11 cellular contexts compared by ENCODE assay signal in the genomic region with DNA sequence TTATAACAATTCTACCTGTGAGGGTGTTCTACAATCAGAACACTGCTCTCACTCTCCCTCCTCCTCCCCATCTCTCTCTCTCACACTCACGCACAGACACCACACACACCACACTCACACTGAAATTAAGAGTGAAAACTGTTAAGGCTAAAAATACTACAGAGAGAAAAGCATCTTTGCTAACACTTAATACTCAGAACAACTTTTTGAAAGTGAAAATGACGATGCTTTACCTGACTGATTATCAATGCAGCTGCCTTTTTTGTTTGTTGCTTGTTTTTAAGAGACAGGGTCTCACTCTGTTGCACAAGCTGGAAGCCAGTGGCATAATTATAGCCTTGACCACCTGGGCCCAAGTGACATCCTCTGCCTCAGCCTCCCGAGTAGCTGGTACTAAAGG.
DNase-seq lines count a peak whose midpoint lies in the region; ATAC-seq and TF ChIP-seq lines count a peak whose summit lies in the region.
"Had no signal": no experiment of that assay in that cellular context is flagged by ENCODE, and none has a peak within 500 bp of the region (broad histone marks: within the 10 kb centered on the region; RNA-seq: fewer than 3 reads in every experiment).

No MANE protein-coding gene starts in this region.

- peak overlapping the region in 10 of 11 experiments; percentile 76 to 98 (median 92); a peak in 20 of 22 replicates for H3K27ac ChIP-seq in BLaER1 treated with 17β-estradiol and CSF1 and Interleukin-3, amounts not matched to agents 10 nM and 100 nM
- peak overlapping the region; percentile 88 for H3K27ac ChIP-seq in OCI-LY1 (ENCODE audit: low read depth, low read length, poor library complexity, severe bottlenecking)

- H3K27me3 Mint-ChIP-seq in endothelial cell (ENCODE audit: unreplicated experiment), result peaks cover 3% of the 10 kb centered on the region
- H3K27me3 Mint-ChIP-seq in T-helper 17 cell, result peaks cover 11% of the 10 kb centered on the region

- H3K9me3 Mint-ChIP-seq in endothelial cell (ENCODE audit: unreplicated experiment), result no peaks in the 10 kb centered on the region

- no peaks in the 10 kb centered on the region for H3K9me2 ChIP-seq in OCI-LY1 (ENCODE audit: low read depth, low read length)

- H4K20me1 ChIP-seq in BLaER1 treated with 17β-estradiol and CSF1 and Interleukin-3, amounts not matched to agents 10 nM and 100 nM, result no peaks in the 10 kb centered on the region
- no peaks in the 10 kb centered on the region for H4K20me1 ChIP-seq in OCI-LY1 (ENCODE audit: insufficient read depth, low read length)

- H3K79me2 ChIP-seq in OCI-LY1 (ENCODE audit: insufficient read depth, low read length), result no peaks in the 10 kb centered on the region

- H3K27me3 ChIP-seq in BLaER1 treated with 17β-estradiol and CSF1 and Interleukin-3, amounts not matched to agents 10 nM and 100 nM, result no peaks in the 10 kb centered on the region
- H3K27me3 ChIP-seq in OCI-LY1 (ENCODE audit: insufficient read depth, low read length), result no peaks in the 10 kb centered on the region

- peaks cover 7% of the 10 kb centered on the region for H3K36me3 Mint-ChIP-seq in endothelial cell (ENCODE audit: low read depth, unreplicated experiment)
- no peaks in the 10 kb centered on the region for H3K36me3 Mint-ChIP-seq in T-helper 17 cell (ENCODE audit: low read depth)

- H3K4me2 ChIP-seq in BLaER1 treated with 17β-estradiol and CSF1 and Interleukin-3, amounts not matched to agents 10 nM and 100 nM, result peak overlapping the region; percentile 66 to 82 (median 77)
- H3K4me2 ChIP-seq in OCI-LY1 (ENCODE audit: low read length), result peak overlapping the region; percentile 31; the same call in 1 of the 2 replicates

- H3K4me3 ChIP-seq in BLaER1 treated with 17β-estradiol and CSF1 and Interleukin-3, amounts not matched to agents 10 nM and 100 nM, result no peak overlapping the region
- no peak overlapping the region for H3K4me3 ChIP-seq in OCI-LY1 (ENCODE audit: low read depth, low read length, poor library complexity, severe bottlenecking)

- H3K4me1 ChIP-seq in BLaER1 treated with 17β-estradiol and CSF1 and Interleukin-3, amounts not matched to agents 10 nM and 100 nM, result peaks cover 41 to 75% (median 57%) of the 10 kb centered on the region in 10 experiments
- peaks cover 33% of the 10 kb centered on the region for H3K4me1 ChIP-seq in OCI-LY1 (ENCODE audit: insufficient read depth, low read length, severe bottlenecking)

- H3K4me1 Mint-ChIP-seq in endothelial cell (ENCODE audit: unreplicated experiment) (peaks cover 32% of the 10 kb centered on the region), T-helper 17 cell (peaks cover 8% of the 10 kb centered on the region)

- peaks cover 7 to 30% (median 16%) of the 10 kb centered on the region in 11 experiments; a peak in 19 of 22 replicates for H3K9me3 ChIP-seq in BLaER1 treated with 17β-estradiol and CSF1 and Interleukin-3, amounts not matched to agents 10 nM and 100 nM (replicated peaks in 1 of 11)
- no peaks in the 10 kb centered on the region for H3K9me3 ChIP-seq in OCI-LY1 (ENCODE audit: low read length)
- H3K9me3 ChIP-seq in T-helper 17 cell (ENCODE audit: control insufficient read depth, low read length, poor library complexity, severe bottlenecking), result no peaks in the 10 kb centered on the region

- no peak for TF ChIP-seq CTCF in OCI-LY1 (IDR thresholded peaks at IDR 0.05; ENCODE audit: low read length)
- TF ChIP-seq CTCF in endothelial cell (IDR thresholded peaks at IDR 0.05; ENCODE audit: unreplicated experiment), result no peak

- peak overlapping the region in 10 of 11 experiments; percentile 49 to 82 (median 78); a peak in 17 of 22 replicates for H3K9ac ChIP-seq in BLaER1 treated with 17β-estradiol and CSF1 and Interleukin-3, amounts not matched to agents 10 nM and 100 nM
- H3K9ac ChIP-seq in OCI-LY1 (ENCODE audit: low read length), result no peak overlapping the region

- no peaks in the 10 kb centered on the region for H3F3A ChIP-seq in OCI-LY1 (ENCODE audit: insufficient read depth, low read length)

- no peak for DNase-seq in AG08395 (ENCODE audit: low spot score)
- no peak for DNase-seq in endothelial cell (ENCODE audit: low spot score)
- DNase-seq in activated CD4-positive, CD25-positive, alpha-beta regulatory T cell treated with anti-CD3 and anti-CD28 coated beads, Interleukin-2, amount 50 U/mL, for 72 hours, result no peak
- no peak for DNase-seq in T-helper 17 cell
- DNase-seq: activated naive CD4-positive, alpha-beta T cell treated with anti-CD3 and anti-CD28 coated beads, Interleukin-2, amount 50 U/mL, for 16 hours; NCI-H2107; stimulated activated CD4-positive, alpha-beta T cell treated with anti-CD3 and anti-CD28 coated beads, Interleukin-2, amount 100 ng/mL, for 48 hours had no signal

- H3K4me3 Mint-ChIP-seq in endothelial cell (ENCODE audit: unreplicated experiment) (no peak overlapping the region), T-helper 17 cell (no peak overlapping the region)

- ATAC-seq in GM19372 (IDR thresholded peaks at IDR 0.05; ENCODE audit: low read depth, unreplicated experiment), result peak; percentile 63
- ATAC-seq in HG02885 (IDR thresholded peaks at IDR 0.05; ENCODE audit: poor library complexity, unreplicated experiment), result peak; percentile 70
- no peak for ATAC-seq in T-helper 17 cell

- no peak overlapping the region for H3K27ac Mint-ChIP-seq in endothelial cell (ENCODE audit: unreplicated experiment)
- no peak overlapping the region for H3K27ac Mint-ChIP-seq in T-helper 17 cell

- H2AFZ ChIP-seq in OCI-LY1 (ENCODE audit: low read length), result no peak overlapping the region

- peaks cover 0 to 6% (median 0%) of the 10 kb centered on the region in 11 experiments; a peak in 2 of 22 replicates for H3K36me3 ChIP-seq in BLaER1 treated with 17β-estradiol and CSF1 and Interleukin-3, amounts not matched to agents 10 nM and 100 nM
- no peaks in the 10 kb centered on the region for H3K36me3 ChIP-seq in OCI-LY1 (ENCODE audit: insufficient read depth, low read length)
